In the genomic region with DNA sequence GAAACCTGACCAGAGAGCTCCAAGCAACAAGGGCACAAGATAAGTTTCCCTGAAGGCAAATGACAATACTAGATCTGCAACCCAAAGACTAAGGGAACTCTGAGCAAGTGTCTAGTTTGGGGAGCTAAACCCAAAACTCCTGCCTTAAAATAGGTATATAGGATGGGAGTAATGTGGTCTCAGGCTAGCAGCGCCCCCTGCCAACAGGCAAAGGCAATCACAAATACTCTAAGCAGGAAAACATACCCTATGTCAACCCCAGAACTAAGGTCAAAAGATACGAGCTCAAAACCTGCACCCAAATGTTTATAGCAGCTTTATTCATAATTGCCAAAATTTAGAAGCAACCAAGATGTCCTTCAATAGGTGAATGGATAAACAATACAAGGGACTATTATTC, we compare ENCODE assay signal across 8 cellular contexts.
DNase-seq lines count a peak whose midpoint lies in the region; ATAC-seq and TF ChIP-seq lines count a peak whose summit lies in the region.

No MANE protein-coding gene starts in this region.

- ATAC-seq in Right ventricle myocardium inferior (no peak), HG03159 (IDR thresholded peaks at IDR 0.05; ENCODE audit: unreplicated experiment) (no peak), GM18873 (IDR thresholded peaks at IDR 0.05; ENCODE audit: low FRiP score, unreplicated experiment) (no peak)

- no peak overlapping the region for H3K9ac ChIP-seq in OCI-LY1 (ENCODE audit: low read length)

- H3K9me3 ChIP-seq in cardiac muscle cell (ENCODE audit: low read depth) (no peaks in the 10 kb centered on the region), OCI-LY1 (ENCODE audit: low read length) (no peaks in the 10 kb centered on the region)

- no peaks in the 10 kb centered on the region for H3F3A ChIP-seq in OCI-LY1 (ENCODE audit: insufficient read depth, low read length)

- H3K27ac ChIP-seq in cardiac muscle cell, result no peak overlapping the region
- no peak overlapping the region for H3K27ac ChIP-seq in OCI-LY1 (ENCODE audit: low read depth, low read length, poor library complexity, severe bottlenecking)

- no peak overlapping the region for H3K4me3 Mint-ChIP-seq in nephron

- no peaks in the 10 kb centered on the region for H3K9me2 ChIP-seq in OCI-LY1 (ENCODE audit: low read depth, low read length)

- H3K4me3 ChIP-seq in cardiac muscle cell (no peak overlapping the region), OCI-LY1 (ENCODE audit: low read depth, low read length, poor library complexity, severe bottlenecking) (no peak overlapping the region)

- peaks cover 8% of the 10 kb centered on the region for H3K4me1 Mint-ChIP-seq in nephron

- intact Hi-C loops in Right ventricle myocardium inferior (cut with DNase I), result loop anchor here (2.0 to 5.0 kb wide), 2 partner anchors 179 to 517 kb away; no protein-coding TSS in a partner anchor

- DNase-seq in cardiac muscle cell (ENCODE audit: low read depth in 1 of 2, low spot score in 1 of 2) (peak; percentile 27 to 55), Right ventricle myocardium inferior (ENCODE audit: missing footprints) (no peak), ecto neural progenitor cell (ENCODE audit: low spot score) (peak; percentile 62), NCI-H1105 treated with DMSO at 0.1 percent for 48 hours (lab: John Stamatoyannopoulos, UW) (no peak)

- TF ChIP-seq CTCF in cardiac muscle cell (IDR thresholded peaks at IDR 0.05; ENCODE audit: low read depth, low read length), result peak; percentile 71
- TF ChIP-seq CTCF in OCI-LY1 (IDR thresholded peaks at IDR 0.05; ENCODE audit: low read length), result peak; percentile 79
- peak; percentile 31 to 58 (median 43) for TF ChIP-seq CTCF in nephron (IDR thresholded peaks at IDR 0.05; ENCODE audit: unreplicated experiment in 3 of 3)

- H3K79me2 ChIP-seq in OCI-LY1 (ENCODE audit: insufficient read depth, low read length), result no peaks in the 10 kb centered on the region

- no peaks in the 10 kb centered on the region for H3K36me3 Mint-ChIP-seq in nephron (ENCODE audit: low read depth)

- H2AFZ ChIP-seq in OCI-LY1 (ENCODE audit: low read length), result no peak overlapping the region

- H3K9me3 Mint-ChIP-seq in nephron, result no peaks in the 10 kb centered on the region

- H3K27ac Mint-ChIP-seq in nephron, result no peak overlapping the region

- H3K4me1 ChIP-seq in cardiac muscle cell (ENCODE audit: low read depth), result peaks cover 3% of the 10 kb centered on the region
- H3K4me1 ChIP-seq in OCI-LY1 (ENCODE audit: insufficient read depth, low read length, severe bottlenecking), result no peaks in the 10 kb centered on the region

- H3K36me3 ChIP-seq in cardiac muscle cell, result no peaks in the 10 kb centered on the region
- peaks cover 1% of the 10 kb centered on the region for H3K36me3 ChIP-seq in OCI-LY1 (ENCODE audit: insufficient read depth, low read length)

- no peaks in the 10 kb centered on the region for H3K27me3 Mint-ChIP-seq in nephron (ENCODE audit: low read depth)

- H3K4me2 ChIP-seq in OCI-LY1 (ENCODE audit: low read length), result no peak overlapping the region

- no peaks in the 10 kb centered on the region for H4K20me1 ChIP-seq in OCI-LY1 (ENCODE audit: insufficient read depth, low read length)

- H3K27me3 ChIP-seq in cardiac muscle cell, result no peaks in the 10 kb centered on the region
- no peaks in the 10 kb centered on the region for H3K27me3 ChIP-seq in OCI-LY1 (ENCODE audit: insufficient read depth, low read length)

Comparison
In these comparisons a context has a peak if more than half of its experiments do, and no peak if none do; other contexts are left out.
1. DNase-seq: peak in cardiac muscle cell (2 of 2) and ecto neural progenitor cell (single experiment); none in Right ventricle myocardium inferior (single experiment) and NCI-H1105 treated with DMSO at 0.1 percent for 48 hours (single experiment).
2. Peak in every context shown above with its lines, with median percentiles within 50 percentile points of each other: CTCF ChIP-seq.